ENCODE assay signal across 9 cellular contexts in genomic region chr4:121952290-121952689, GRCh38. TPM values are rescaled to one million over a fixed set of nuclear protein-coding genes. Genes with fewer than 3 reads are reported as not detected.
DNase-seq lines count a peak whose midpoint lies in the region; ATAC-seq and TF ChIP-seq lines count a peak whose summit lies in the region.
"Had no signal": no experiment of that assay in that cellular context is flagged by ENCODE, and none has a peak within 500 bp of the region (broad histone marks: within the 10 kb centered on the region; RNA-seq: fewer than 3 reads in every experiment).

No MANE protein-coding gene starts in this region.

- peaks cover 38% of the 10 kb centered on the region for H3K27me3 ChIP-seq in DOHH2 (ENCODE audit: control insufficient read depth, low read length)
- H3K27me3 ChIP-seq in gastrocnemius medialis, result peaks cover 21 to 33% (median 26%) of the 10 kb centered on the region in 3 donors

- no peaks in the 10 kb centered on the region for H3F3A ChIP-seq in DOHH2 (ENCODE audit: control insufficient read depth, insufficient read depth)

- no peaks in the 10 kb centered on the region for H3K79me2 ChIP-seq in DOHH2 (ENCODE audit: control insufficient read depth, low read length)

- no peak overlapping the region for H3K9ac ChIP-seq in SK-N-MC (ENCODE audit: insufficient read length)

- no peaks in the 10 kb centered on the region for H3K9me3 ChIP-seq in DOHH2 (ENCODE audit: control insufficient read depth, insufficient read depth, low read length)
- no peaks in the 10 kb centered on the region for H3K9me3 ChIP-seq in SK-N-MC (ENCODE audit: low read depth, low read length)
- H3K9me3 ChIP-seq in gastrocnemius medialis, result no peaks in the 10 kb centered on the region

- TF ChIP-seq CTCF in DOHH2 (IDR thresholded peaks at IDR 0.05; ENCODE audit: low read depth, low read length, poor library complexity, severe bottlenecking) (no peak), fibroblast of the aortic adventitia (IDR thresholded peaks at IDR 0.05; ENCODE audit: insufficient read depth, low read length) (no peak), gastrocnemius medialis (IDR thresholded peaks at IDR 0.05 in 4 of 5, conservative IDR thresholded peaks at IDR 0.05 in 1 of 5) (no peak)

- H3K36me3 ChIP-seq in DOHH2 (ENCODE audit: control insufficient read depth, low read length) (no peaks in the 10 kb centered on the region), SK-N-MC (ENCODE audit: insufficient read depth, low read length) (no peaks in the 10 kb centered on the region), gastrocnemius medialis (no peaks in the 10 kb centered on the region)

- H4K20me1 ChIP-seq in DOHH2 (ENCODE audit: control insufficient read depth, insufficient read depth, low read depth, low read length), result no peaks in the 10 kb centered on the region

- intact Hi-C loops in gastrocnemius medialis (cut with DNase I; ENCODE audit: low total_unique reads), result no loop called here

- in situ Hi-C loops in gastrocnemius medialis (cut with MboI; ENCODE audit: low sequenced_read_pairs in 4 of 4), result no loop called here

- DNase-seq in SK-N-MC (ENCODE audit: low read depth, low spot score) (no peak), fibroblast of the aortic adventitia (ENCODE audit: low read depth) (no peak), gastrocnemius medialis (no peak), DMS 273 treated with DMSO at 0.1 percent for 48 hours (lab: John Stamatoyannopoulos, UW) (no peak), CD1c-positive myeloid dendritic cell (ENCODE audit: extremely low spot score) (no peak), NCI-H510A treated with DMSO at 0.1 percent for 48 hours (lab: John Stamatoyannopoulos, UW) (no peak)
- DNase-seq in activated CD4-positive, CD25-positive, alpha-beta regulatory T cell (lab: John Stamatoyannopoulos, UW), result no peak
- DNase-seq: GOT3 had no signal

- ATAC-seq in gastrocnemius medialis, result no peak

- no peak for TF ChIP-seq POLR2A in gastrocnemius medialis (IDR thresholded peaks at IDR 0.05)

- H3K4me3 ChIP-seq in DOHH2 (ENCODE audit: low read length), result no peak overlapping the region; the same call in 1 of the 2 replicates
- H3K4me3 ChIP-seq in SK-N-MC, result peak overlapping the region; percentile 88
- H3K4me3 ChIP-seq in fibroblast of the aortic adventitia (ENCODE audit: low read depth, low read length), result peak overlapping the region; percentile 66
- peak overlapping the region; percentile 53 to 58 (median 54) for H3K4me3 ChIP-seq in gastrocnemius medialis

- H3K4me1 ChIP-seq in DOHH2 (ENCODE audit: control insufficient read depth, low read length) (peaks cover 9% of the 10 kb centered on the region; the same call in 1 of the 2 replicates), gastrocnemius medialis (peaks cover 0 to 8% of the 10 kb centered on the region in 2 donors)

- H3K4me2 ChIP-seq in DOHH2 (ENCODE audit: low read length), result 0 out of 2 replicates have a peak overlapping the region, but pooled peaks have one; percentile 13

- H3K27ac ChIP-seq in DOHH2 (ENCODE audit: low read depth, low read length), result no peak overlapping the region
- no peak overlapping the region for H3K27ac ChIP-seq in SK-N-MC
- H3K27ac ChIP-seq in gastrocnemius medialis, result no peak overlapping the region

- no peaks in the 10 kb centered on the region for H3K9me2 ChIP-seq in DOHH2 (replicated peaks; ENCODE audit: control insufficient read depth, low read length)

RNA-seq across cellular contexts. Expression of gene TRPC3, which starts 0.4 kb away (rescaled TPM):
- total RNA-seq in fibroblast of the aortic adventitia (ENCODE audit: low replicate concordance), result 0.45 and 0.49 TPM in 2 replicates
- under 1 TPM in 1 of 4 donors, not detected in 3; 0.09 TPM for total RNA-seq in gastrocnemius medialis
